23 cellular contexts compared by ENCODE assay signal in genomic region chr5:89596821-89597220, GRCh38.
"Had no signal": no experiment of that assay in that cellular context is flagged by ENCODE, and none has a peak within 500 bp of the region (broad histone marks: within the 10 kb centered on the region; RNA-seq: fewer than 3 reads in every experiment).

No MANE protein-coding gene starts in this region.

- H2AFZ ChIP-seq: parathyroid adenoma had no signal

- H3K27ac ChIP-seq: ovary, parathyroid adenoma, psoas muscle, right lobe of liver, sigmoid colon, stomach, thoracic aorta, thyroid gland, tibial nerve, upper lobe of left lung, vagina had no signal

- H3K79me2 ChIP-seq: parathyroid adenoma had no signal

- DNase-seq: nephron progenitor cell; occipital lobe; ovary; posterior cingulate gyrus; psoas muscle; right cardiac atrium; right lobe of liver; sigmoid colon; small intestine; stimulated activated CD4-positive, alpha-beta T cell treated with anti-CD3 and anti-CD28 coated beads, Interleukin-15, amount 100 ng/mL, for 24 hours; stimulated activated CD4-positive, alpha-beta T cell treated with anti-CD3 and anti-CD28 coated beads, Interleukin-2, amount 100 ng/mL, for 24 hours; stimulated activated CD4-positive, alpha-beta T cell treated with anti-CD3 and anti-CD28 coated beads, Interleukin-2, amount 100 ng/mL, for 48 hours; stimulated activated CD4-positive, alpha-beta T cell treated with anti-CD3 and anti-CD28 coated beads, Interleukin-4, amount 100 ng/mL, for 24 hours; stimulated activated naive B cell treated with anti-CD40 and anti-IgM and Interleukin-4, amounts not matched to agents 10 μg/mL and 1 μg/mL and 100 μg/mL, for 72 hours; stimulated activated naive CD4-positive, alpha-beta T cell treated with Interleukin-2 at 50 U/mL for 16 hours; stomach; thyroid gland; trophoblast cell; upper lobe of left lung had no signal

- H3K4me3 ChIP-seq: ovary, psoas muscle, right lobe of liver, sigmoid colon, stomach, thoracic aorta, thyroid gland, tibial nerve, upper lobe of left lung, vagina had no signal

- H3K9ac ChIP-seq: parathyroid adenoma had no signal

- H3K4me1 ChIP-seq: parathyroid adenoma, right lobe of liver, sigmoid colon, stomach, thyroid gland, tibial nerve, upper lobe of left lung, vagina had no signal

- H3K9me3 ChIP-seq: ovary, psoas muscle, right lobe of liver, sigmoid colon, thoracic aorta, thyroid gland, tibial nerve, upper lobe of left lung, vagina had no signal

- H3K36me3 ChIP-seq: ovary, right lobe of liver, sigmoid colon, stomach, thoracic aorta, thyroid gland, tibial nerve, upper lobe of left lung, vagina had no signal

- H3K27me3 ChIP-seq: ovary, right lobe of liver, sigmoid colon, stomach, thyroid gland, tibial nerve, upper lobe of left lung, vagina had no signal
